ENCODE assay signal across 18 cellular contexts in the genomic region with DNA sequence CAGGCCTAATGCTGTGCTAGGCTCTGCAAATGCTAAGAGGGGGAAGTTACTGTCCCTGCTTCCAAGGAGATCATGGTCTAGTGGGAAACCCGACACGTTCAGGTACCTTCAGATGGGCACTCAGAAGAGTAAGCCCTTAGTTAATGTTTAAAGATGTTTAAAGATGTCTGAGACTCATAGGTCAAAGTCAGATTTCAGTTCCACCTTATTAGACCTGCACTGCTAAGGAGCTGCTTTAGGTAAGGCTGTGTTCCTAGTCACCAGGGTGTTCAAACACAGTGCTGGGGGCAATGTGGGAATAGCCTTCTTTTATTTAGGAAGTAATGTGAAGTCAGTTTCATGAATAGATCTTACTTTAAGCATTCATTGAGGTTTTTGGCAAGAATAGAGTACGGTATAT. TPM values are rescaled to one million over a fixed set of nuclear protein-coding genes. Genes with fewer than 3 reads are reported as not detected.
DNase-seq lines count a peak whose midpoint lies in the region; ATAC-seq and TF ChIP-seq lines count a peak whose summit lies in the region.
"Had no signal": no experiment of that assay in that cellular context is flagged by ENCODE, and none has a peak within 500 bp of the region (broad histone marks: within the 10 kb centered on the region; RNA-seq: fewer than 3 reads in every experiment).

No MANE protein-coding gene starts in this region.

- H3K27ac ChIP-seq in 22Rv1 = peak overlapping the region; percentile 99
- H3K27ac ChIP-seq in Panc1 (ENCODE audit: low read length) = no peak overlapping the region
- H3K27ac ChIP-seq in osteoblast (ENCODE audit: low read depth, low read length) = no peak overlapping the region
- H3K27ac ChIP-seq in left lung = no peak overlapping the region
- H3K27ac ChIP-seq: BLaER1 treated with 17β-estradiol and CSF1 and Interleukin-3, amounts not matched to agents 10 nM and 100 nM; PC-9 had no signal

- peaks cover 19% of the 10 kb centered on the region for H3K79me2 ChIP-seq in osteoblast (ENCODE audit: insufficient read depth, low read length)

- no peaks in the 10 kb centered on the region for H3K27me3 ChIP-seq in Panc1 (ENCODE audit: control insufficient read depth, insufficient read depth, low read length)
- H3K27me3 ChIP-seq in osteoblast (ENCODE audit: insufficient read depth, low read length) = no peaks in the 10 kb centered on the region
- H3K27me3 ChIP-seq in left lung = no peaks in the 10 kb centered on the region
- H3K27me3 ChIP-seq: BLaER1 treated with 17β-estradiol and CSF1 and Interleukin-3, amounts not matched to agents 10 nM and 100 nM had no signal

- BruUV-seq in Panc1 (replicated peaks; lab: Mats Ljungman, UMichigan) = TSS peak; percentile 31

- no peak overlapping the region for H3K4me2 ChIP-seq in osteoblast (ENCODE audit: insufficient read depth, low read length)
- H3K4me2 ChIP-seq: BLaER1 treated with 17β-estradiol and CSF1 and Interleukin-3, amounts not matched to agents 10 nM and 100 nM; PC-9 had no signal

- H3K4me3 ChIP-seq in Panc1 (ENCODE audit: low read depth in 2 of 2, low read length in 2 of 2) = no peak overlapping the region
- no peak overlapping the region for H3K4me3 ChIP-seq in osteoblast (ENCODE audit: insufficient read depth, low read length)
- H3K4me3 ChIP-seq in left lung = no peak overlapping the region
- H3K4me3 ChIP-seq: BLaER1 treated with 17β-estradiol and CSF1 and Interleukin-3, amounts not matched to agents 10 nM and 100 nM; PC-9 had no signal

- H2AFZ ChIP-seq in osteoblast (ENCODE audit: low read length) = no peak overlapping the region
- H2AFZ ChIP-seq: PC-9 had no signal

- CTCF ChIA-PET in Panc1 (lab: Charles Lee) = interaction anchor here (0.6 kb wide), 1 partner anchor 9 kb away, joined by 5 read pairs; the partner anchor contains the start of gene FDPS

- peaks cover 20% of the 10 kb centered on the region for H3K4me1 ChIP-seq in Panc1 (ENCODE audit: control insufficient read depth, insufficient read depth, low read length)
- H3K4me1 ChIP-seq in osteoblast (ENCODE audit: insufficient read depth, low read length) = peaks cover 14% of the 10 kb centered on the region
- H3K4me1 ChIP-seq in left lung = peaks cover 2 to 36% of the 10 kb centered on the region in 2 donors

- peaks cover 10% of the 10 kb centered on the region for H4K20me1 ChIP-seq in osteoblast (ENCODE audit: insufficient read depth, low read length)

- ATAC-seq in Panc1 (no peak), left lung (no peak)
- ATAC-seq: CD8-positive, alpha-beta T cell had no signal

- in situ Hi-C loops in Panc1 (cut with HindIII; ENCODE audit: low pct_unique_long_range_greater_than_20kb, low sequenced_read_pairs) = no loop called here

- H3K36me3 ChIP-seq in Panc1 (ENCODE audit: control insufficient read depth, insufficient read depth, low read length) (no peaks in the 10 kb centered on the region), osteoblast (ENCODE audit: insufficient read depth, low read length) (peaks cover 30% of the 10 kb centered on the region), left lung (peaks cover 0 to 76% of the 10 kb centered on the region in 2 donors)

- intact Hi-C loops in Panc1 (cut with micrococcal nuclease; ENCODE audit: unreplicated experiment) = no loop called here
- intact Hi-C loops in left lung (cut with DNase I) = no loop called here

- POLR2A ChIA-PET in Panc1 (lab: Charles Lee) = interaction anchor here (0.9 kb wide), 1 partner anchor 66 kb away, joined by 3 read pairs; no protein-coding TSS in a partner anchor

- DNase-seq in Panc1 (ENCODE audit: low read depth, low spot score) (no peak), kidney tubule cell (ENCODE audit: low spot score) (peak; percentile 23), osteoblast (ENCODE audit: insufficient read length, low spot score, missing footprints) (peak; percentile 57), DMS 273 (lab: John Stamatoyannopoulos, UW; ENCODE audit: unreplicated experiment) (no peak), left lung (no peak), T-helper 9 cell (no peak)
- DNase-seq: Calu3; CD8-positive, alpha-beta T cell; DMS79; KBM-7; NCI-H1105 treated with DMSO at 0.1 percent for 48 hours; NCI-H1694; NCI-H2227 treated with DMSO at 0.1 percent for 48 hours; NCI-H510A treated with DMSO at 0.1 percent for 48 hours; NCI-H774; PC-9 had no signal

- H3K9me3 ChIP-seq in Panc1 (ENCODE audit: control insufficient read depth, insufficient read depth, low read depth, low read length) (no peaks in the 10 kb centered on the region), osteoblast (ENCODE audit: low read depth, low read length) (no peaks in the 10 kb centered on the region), left lung (no peaks in the 10 kb centered on the region)
- H3K9me3 ChIP-seq: BLaER1 treated with 17β-estradiol and CSF1 and Interleukin-3, amounts not matched to agents 10 nM and 100 nM had no signal

- no peak for TF ChIP-seq CTCF in 22Rv1 (IDR thresholded peaks at IDR 0.05)
- no peak for TF ChIP-seq CTCF in Panc1 (IDR thresholded peaks at IDR 0.05)
- no peak for TF ChIP-seq CTCF in osteoblast (IDR thresholded peaks at IDR 0.05; ENCODE audit: extremely low read depth, low read depth, low read length)
- no peak for TF ChIP-seq CTCF in left lung (IDR thresholded peaks at IDR 0.05)

RNA-seq across cellular contexts. Expression of gene RUSC1, which starts 3.8 kb away (rescaled TPM):
- 77.9 TPM for total RNA-seq in Panc1 (2021; ENCODE audit: unreplicated experiment)
- 72.9 TPM for polyA plus RNA-seq in Panc1 (2012; ENCODE audit: insufficient read length)
- total RNA-seq in osteoblast = 15.6 and 16.5 TPM in 2 replicates
- total RNA-seq in left lung = 10 to 100 TPM; 36.2 to 42.8 TPM

RNA-seq across cellular contexts. Expression of gene FDPS, which starts 8.3 kb away (rescaled TPM):
- total RNA-seq in Panc1 (2021; ENCODE audit: unreplicated experiment) = 255 TPM
- polyA plus RNA-seq in Panc1 (2012; ENCODE audit: insufficient read length) = 170 TPM
- total RNA-seq in osteoblast = 191 and 216 TPM in 2 replicates
- 100 to 1,000 TPM; 206 to 411 TPM for total RNA-seq in left lung

RNA-seq across cellular contexts. Expression of gene PKLR, which starts 15.7 kb away (rescaled TPM):
- total RNA-seq in Panc1 (2021; ENCODE audit: unreplicated experiment) = 0.13 TPM
- not detected for polyA plus RNA-seq in Panc1 (2012; ENCODE audit: insufficient read length)
- total RNA-seq in osteoblast = not detected in 2 replicates
- total RNA-seq in left lung = not detected
- total RNA-seq: Calu3; CD8-positive, alpha-beta T cell; PC-9 had no signal

RNA-seq across cellular contexts. Expression of gene HCN3, which starts 39.7 kb away (rescaled TPM):
- 7.8 TPM for total RNA-seq in Panc1 (2021; ENCODE audit: unreplicated experiment)
- polyA plus RNA-seq in Panc1 (2012; ENCODE audit: insufficient read length) = 8.6 TPM
- 2.5 and 2.9 TPM in 2 replicates for total RNA-seq in osteoblast
- 1 to 10 TPM; 2.4 to 3.8 TPM for total RNA-seq in left lung

RNA-seq across cellular contexts. Expression of gene CLK2, which starts 43.6 kb away (rescaled TPM):
- 43.6 TPM for total RNA-seq in Panc1 (2021; ENCODE audit: unreplicated experiment)
- 38.2 TPM for polyA plus RNA-seq in Panc1 (2012; ENCODE audit: insufficient read length)
- total RNA-seq in osteoblast = 17.4 and 19.7 TPM in 2 replicates
- total RNA-seq in left lung = 10 to 100 TPM; 45.4 to 55.2 TPM

Comparison
In these comparisons a context has a peak if more than half of its experiments do, and no peak if none do; other contexts are left out.
1. DNase-seq: peak in kidney tubule cell (single experiment) and osteoblast (single experiment); none in Panc1 (single experiment), DMS 273 (single experiment), left lung (0 of 2) and T-helper 9 cell (single experiment).